1 cellular context compared by ENCODE assay signal in the genomic region with DNA sequence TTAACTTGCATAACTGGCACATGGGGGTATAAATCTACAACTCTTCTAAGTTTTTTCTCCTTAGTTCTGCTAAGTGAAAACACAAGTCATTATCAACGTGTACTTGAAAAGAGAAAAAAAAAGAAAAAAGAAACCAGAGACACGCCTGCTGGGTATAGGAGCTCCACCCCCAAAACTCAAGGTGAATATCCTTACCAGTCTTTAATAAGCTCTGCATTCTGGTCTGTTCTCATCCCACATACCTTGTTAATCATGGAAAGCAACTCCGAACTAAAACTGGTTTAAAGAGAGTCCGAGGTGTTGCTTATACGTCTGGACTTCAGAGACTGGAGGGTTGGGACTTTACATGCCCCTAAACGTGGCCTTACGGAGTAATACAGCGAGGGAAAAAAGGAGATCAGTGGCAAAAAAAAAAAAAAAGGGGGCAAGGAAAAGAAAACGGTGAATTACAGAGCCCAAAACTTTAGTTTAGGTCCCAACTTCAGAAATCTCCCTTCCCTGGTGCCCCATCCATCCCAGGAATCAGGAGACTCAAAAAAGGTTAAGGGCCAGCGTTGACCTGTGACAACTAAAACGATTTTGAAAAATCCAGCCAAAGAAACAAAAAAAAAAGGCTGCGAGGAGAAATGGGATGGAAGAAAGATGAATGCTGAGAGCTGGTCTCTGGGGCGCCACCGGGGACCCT.
TF ChIP-seq lines count a peak whose summit lies in the region.

No MANE protein-coding gene starts in this region.

TF ChIP-seq in IMR-90, 13 proteins besides CTCF, POLR2A, EP300 and RAD21 (continued from another document):
- TF ChIP-seq, protein P1, sequence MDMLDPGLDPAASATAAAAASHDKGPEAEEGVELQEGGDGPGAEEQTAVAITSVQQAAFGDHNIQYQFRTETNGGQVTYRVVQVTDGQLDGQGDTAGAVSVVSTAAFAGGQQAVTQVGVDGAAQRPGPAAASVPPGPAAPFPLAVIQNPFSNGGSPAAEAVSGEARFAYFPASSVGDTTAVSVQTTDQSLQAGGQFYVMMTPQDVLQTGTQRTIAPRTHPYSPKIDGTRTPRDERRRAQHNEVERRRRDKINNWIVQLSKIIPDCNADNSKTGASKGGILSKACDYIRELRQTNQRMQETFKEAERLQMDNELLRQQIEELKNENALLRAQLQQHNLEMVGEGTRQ (IDR thresholded peaks at IDR 0.05; ENCODE audit: low read depth, low read length) = no peak
- TF ChIP-seq MAFK (IDR thresholded peaks at IDR 0.05; ENCODE audit: low read depth, low read length) = no peak
- no peak for TF ChIP-seq RFX5 (IDR thresholded peaks at IDR 0.05; ENCODE audit: low read depth, low read length)
- TF ChIP-seq FOS (IDR thresholded peaks at IDR 0.05; ENCODE audit: low read depth, low read length) = no peak
- no peak for TF ChIP-seq BHLHE40 (IDR thresholded peaks at IDR 0.05; ENCODE audit: low read depth, low read length)
- 0 out of 2 replicates have a peak, but pooled peaks have one; percentile 52 for TF ChIP-seq CHD1 (IDR thresholded peaks at IDR 0.05; ENCODE audit: low read depth, low read length)
TF ChIP-seq in IMR-90: peak in this region for 2.
